ENCODE assay signal across 23 cellular contexts in the genomic region with DNA sequence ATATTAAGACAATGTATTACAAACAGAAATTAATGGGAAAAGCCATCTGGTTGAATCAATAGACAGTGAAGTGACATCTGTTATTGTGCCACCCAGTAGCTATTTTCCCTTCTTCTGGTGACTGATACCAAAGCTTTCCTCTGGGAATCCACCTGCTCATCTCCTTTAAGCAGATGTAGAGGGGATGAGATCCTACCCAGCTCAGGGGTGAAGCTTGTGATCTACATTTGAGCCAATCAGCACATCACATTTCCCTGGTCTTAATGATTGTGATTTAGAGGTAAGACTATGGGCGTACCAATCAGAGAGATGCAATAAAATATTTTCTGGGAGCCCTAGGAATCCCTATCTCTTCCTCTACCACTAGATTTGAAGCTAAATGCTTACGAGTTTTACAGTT.
DNase-seq lines count a peak whose midpoint lies in the region; ATAC-seq, FAIRE-seq and TF ChIP-seq lines count a peak whose summit lies in the region.
"Had no signal": no experiment of that assay in that cellular context is flagged by ENCODE, and none has a peak within 500 bp of the region (broad histone marks: within the 10 kb centered on the region; RNA-seq: fewer than 3 reads in every experiment).

No MANE protein-coding gene starts in this region.

- peaks cover 4% of the 10 kb centered on the region for H3K27me3 Mint-ChIP-seq in glutamatergic neuron (ENCODE audit: unreplicated experiment)
- H3K27me3 Mint-ChIP-seq: CD4-positive, alpha-beta T cell; IgD-negative memory B cell had no signal

- peaks cover 9% of the 10 kb centered on the region for H3K9me3 Mint-ChIP-seq in glutamatergic neuron (ENCODE audit: unreplicated experiment)

- intact Hi-C loops in ascending aorta (cut with DNase I): no loop called here

- peak overlapping the region; percentile 94 for H3K27ac Mint-ChIP-seq in glutamatergic neuron (ENCODE audit: unreplicated experiment)
- H3K27ac Mint-ChIP-seq: CD4-positive, alpha-beta T cell; GM23338; HFFc6; IgD-negative memory B cell had no signal

- no peaks in the 10 kb centered on the region for H3K9me3 ChIP-seq in ascending aorta

- peak; percentile 94 for FAIRE-seq in D721Med (lab: Jason Lieb, UNC)
- FAIRE-seq: G401.6, GM12891, HepG2 had no signal

- no peak for ATAC-seq in HG03565 (IDR thresholded peaks at IDR 0.05; ENCODE audit: unreplicated experiment)
- ATAC-seq: GM23338, HCT116, HepG2 had no signal

- H3K27ac ChIP-seq in ascending aorta: no peak overlapping the region
- H3K27ac ChIP-seq: C4-2B had no signal

- no peak for TF ChIP-seq CTCF in D721Med (IDR thresholded peaks at IDR 0.05; ENCODE audit: insufficient read depth, missing control alignments)
- no peak for TF ChIP-seq CTCF in glutamatergic neuron (IDR thresholded peaks at IDR 0.05; ENCODE audit: partially characterized antibody, unreplicated experiment)
- TF ChIP-seq CTCF in ascending aorta (IDR thresholded peaks at IDR 0.05): no peak

- H3K4me1 ChIP-seq in ascending aorta: no peaks in the 10 kb centered on the region
- H3K4me1 ChIP-seq: Caco-2 had no signal

- no peaks in the 10 kb centered on the region for H3K36me3 ChIP-seq in ascending aorta

- no peaks in the 10 kb centered on the region for H3K36me3 Mint-ChIP-seq in glutamatergic neuron (ENCODE audit: unreplicated experiment)

- no peak for DNase-seq in D721Med (ENCODE audit: insufficient read length, low spot score)
- peak; percentile 92 for DNase-seq in NCI-H2171 treated with DMSO at 0.1 percent for 48 hours (lab: John Stamatoyannopoulos, UW)
- peak; percentile 44 for DNase-seq in NCI-H82 treated with DMSO at 0.1 percent for 48 hours (lab: John Stamatoyannopoulos, UW; ENCODE audit: unreplicated experiment)
- DNase-seq in glutamatergic neuron: no peak
- DNase-seq in ascending aorta (ENCODE audit: low spot score in 2 of 2): no peak
- no peak for DNase-seq in NCI-H2081 (lab: John Stamatoyannopoulos, UW)
- DNase-seq in medulla oblongata (ENCODE audit: extremely low spot score): no peak
- DNase-seq: ACHN; Caco-2; CD4-positive, alpha-beta T cell; DND-41; EL; H7; HFFc6; KBM-7 had no signal

- H3K4me3 ChIP-seq in ascending aorta: no peak overlapping the region
- H3K4me3 ChIP-seq: GM23338 had no signal

- peaks cover 20% of the 10 kb centered on the region for H3K4me1 Mint-ChIP-seq in glutamatergic neuron (ENCODE audit: low read depth, unreplicated experiment)
- H3K4me1 Mint-ChIP-seq: GM23338, IgD-negative memory B cell had no signal

- H3K4me3 Mint-ChIP-seq in glutamatergic neuron (ENCODE audit: unreplicated experiment): peak overlapping the region; percentile 20
- H3K4me3 Mint-ChIP-seq: CD4-positive, alpha-beta T cell; GM23338; HFFc6; IgD-negative memory B cell had no signal

- H3K27me3 ChIP-seq in ascending aorta: no peaks in the 10 kb centered on the region

Comparison
In these comparisons a context has a peak if more than half of its experiments do, and no peak if none do; other contexts are left out.
1. DNase-seq: peak in NCI-H2171 treated with DMSO at 0.1 percent for 48 hours (single experiment) and NCI-H82 treated with DMSO at 0.1 percent for 48 hours (single experiment); none in D721Med (single experiment), glutamatergic neuron (single experiment), ascending aorta (0 of 2), NCI-H2081 (0 of 2) and medulla oblongata (single experiment).